21 cellular contexts compared by ENCODE assay signal in genomic region chr5:11878846-11879245, GRCh38. TPM values are rescaled to one million over a fixed set of nuclear protein-coding genes. Genes with fewer than 3 reads are reported as not detected.
DNase-seq lines count a peak whose midpoint lies in the region; ATAC-seq and TF ChIP-seq lines count a peak whose summit lies in the region.
"Had no signal": no experiment of that assay in that cellular context is flagged by ENCODE, and none has a peak within 500 bp of the region (broad histone marks: within the 10 kb centered on the region; RNA-seq: fewer than 3 reads in every experiment).

No MANE protein-coding gene starts in this region.

- H3K4me3 ChIP-seq in body of pancreas (no peak overlapping the region), mesendoderm (ENCODE audit: low read length) (no peak overlapping the region), BE2C (ENCODE audit: low read depth, low read length) (no peak overlapping the region)
- H3K4me3 ChIP-seq: prostate gland, SJSA1, stomach, upper lobe of left lung had no signal

- H3K9me3 ChIP-seq in body of pancreas (no peaks in the 10 kb centered on the region), BE2C (no peaks in the 10 kb centered on the region)
- H3K9me3 ChIP-seq: prostate gland, SJSA1, upper lobe of left lung had no signal

- no peak overlapping the region for H2BK5ac ChIP-seq in mesendoderm (ENCODE audit: low read length)

- H3K56ac ChIP-seq in mesendoderm (ENCODE audit: low read length) = no peak overlapping the region

- no peak for ATAC-seq in body of pancreas
- no peak for ATAC-seq in HG03175 (IDR thresholded peaks at IDR 0.05; ENCODE audit: unreplicated experiment)
- ATAC-seq: activated CD4-positive, CD25-positive, alpha-beta regulatory T cell treated with anti-CD3 and anti-CD28 coated beads, Interleukin-2, amount 50 U/mL, for 24 hours; foreskin keratinocyte; natural killer cell had no signal

- DNase-seq in H4 (ENCODE audit: low spot score) = peak; percentile 15
- peak; percentile 51 for DNase-seq in NCI-H2171 treated with DMSO at 0.1 percent for 48 hours (lab: John Stamatoyannopoulos, UW)
- DNase-seq in body of pancreas = peak in 3 of 4 donors; percentile 10 to 40 (median 32)
- peak; percentile 48 for DNase-seq in middle frontal gyrus (ENCODE audit: extremely low spot score, low spot score)
- no peak for DNase-seq in mesendoderm
- DNase-seq in UCSD-AML1 (lab: John Stamatoyannopoulos, UW; ENCODE audit: unreplicated experiment) = no peak
- no peak for DNase-seq in BE2C
- DNase-seq: activated CD8-positive, alpha-beta memory T cell treated with anti-CD3 and anti-CD28 coated beads for 24 hours; activated T-cell treated with anti-CD3 and anti-CD28 coated beads, Interleukin-2, amount 50 U/mL, for 48 hours; cortex of kidney; foreskin keratinocyte; mesenchymal stem cell; natural killer cell; small intestine; stimulated activated CD4-positive, alpha-beta T cell treated with anti-CD3 and anti-CD28 coated beads, Interleukin-4, amount 100 ng/mL, for 1 hour; stomach had no signal

- H3K4me1 ChIP-seq in body of pancreas = peaks cover 6% of the 10 kb centered on the region
- H3K4me1 ChIP-seq in mesendoderm (ENCODE audit: control insufficient read depth, low read depth, low read length) = no peaks in the 10 kb centered on the region
- no peaks in the 10 kb centered on the region for H3K4me1 ChIP-seq in BE2C
- H3K4me1 ChIP-seq: foreskin keratinocyte, prostate gland, SJSA1, stomach, upper lobe of left lung had no signal

- H3K27ac ChIP-seq in body of pancreas (no peak overlapping the region), mesendoderm (ENCODE audit: low read depth, low read length) (no peak overlapping the region)
- H3K27ac ChIP-seq: foreskin keratinocyte, prostate gland, SJSA1, stomach, upper lobe of left lung had no signal

- no peaks in the 10 kb centered on the region for H3K79me2 ChIP-seq in mesendoderm (ENCODE audit: control insufficient read depth, insufficient read depth, low read length)

- no peak overlapping the region for H3K18ac ChIP-seq in mesendoderm (ENCODE audit: low read length)

- no peak overlapping the region for H4K8ac ChIP-seq in mesendoderm (ENCODE audit: low read depth, low read length)

- H3K27me3 ChIP-seq in body of pancreas = no peaks in the 10 kb centered on the region
- H3K27me3 ChIP-seq in mesendoderm (ENCODE audit: insufficient read depth, low read length, poor library complexity) = no peaks in the 10 kb centered on the region
- no peaks in the 10 kb centered on the region for H3K27me3 ChIP-seq in BE2C
- H3K27me3 ChIP-seq: foreskin keratinocyte, SJSA1, stomach, upper lobe of left lung had no signal

- intact Hi-C loops in body of pancreas (cut with DNase I) = no loop called here

- H3K36me3 ChIP-seq in body of pancreas (replicated peaks in 1 of 2; ENCODE audit: insufficient read depth in 1 of 2, low read depth in 2 of 2) = no peaks in the 10 kb centered on the region
- no peaks in the 10 kb centered on the region for H3K36me3 ChIP-seq in mesendoderm (ENCODE audit: control insufficient read depth, insufficient read depth, low read length)
- H3K36me3 ChIP-seq in BE2C = no peaks in the 10 kb centered on the region
- H3K36me3 ChIP-seq: prostate gland, SJSA1, stomach, upper lobe of left lung had no signal

- no peak overlapping the region for H3K9ac ChIP-seq in mesendoderm (ENCODE audit: low read length)

- H2AK5ac ChIP-seq in mesendoderm (ENCODE audit: low read length) = no peak overlapping the region

- WGBS in body of pancreas, 2 donors = 70 to 73% methylated on average over 8 of the region's 8 CpGs
- no CpG with 5 or more reads among the region's 8 CpGs for WGBS in mesendoderm (ENCODE audit: extremely low coverage, insufficient coverage, low lambda C conversion rate)

- no peak overlapping the region for H3K23ac ChIP-seq in mesendoderm (ENCODE audit: low read length)

- TF ChIP-seq CTCF in body of pancreas (IDR thresholded peaks at IDR 0.05) (no peak), BE2C (IDR thresholded peaks at IDR 0.05; ENCODE audit: low read depth, low read length) (no peak)

- no peak overlapping the region for H2BK120ac ChIP-seq in mesendoderm (ENCODE audit: low read depth, low read length)

- TF ChIP-seq POLR2A in body of pancreas (IDR thresholded peaks at IDR 0.05) = no peak

- H3K4me2 ChIP-seq in mesendoderm (ENCODE audit: low read length) = no peak overlapping the region

- H3K4ac ChIP-seq in mesendoderm (ENCODE audit: low read depth, low read length) = no peak overlapping the region

- H2BK15ac ChIP-seq in mesendoderm (replicated peaks; ENCODE audit: low read depth) = no peak overlapping the region

- no peak overlapping the region for H4K5ac ChIP-seq in mesendoderm (ENCODE audit: low read length)

- no peaks in the 10 kb centered on the region for H3K79me1 ChIP-seq in mesendoderm (ENCODE audit: low read length)

RNA-seq across cellular contexts. Expression of gene CTNND2, which starts 25.4 kb away (rescaled TPM):
- total RNA-seq in H4 (2014; rRNA removed; shearing (Covaris generic)) = 0.58 and 1.6 TPM in 2 replicates
- 10 to 100 TPM; 21.0 to 82.4 TPM for total RNA-seq in body of pancreas
- polyA plus RNA-seq in mesendoderm (2013, experiment 1 of 2) = 3.9 TPM
- 3.1 TPM for polyA plus RNA-seq in mesendoderm (2013, experiment 2 of 2)
- polyA plus RNA-seq in BE2C (2012; ENCODE audit: insufficient read depth, insufficient read length, low read depth) = 0.59 TPM
- total RNA-seq: natural killer cell, SJSA1 had no signal

Comparison
In these comparisons a context has a peak if more than half of its experiments do, and no peak if none do; other contexts are left out.
1. DNase-seq: peak in H4 (single experiment), NCI-H2171 treated with DMSO at 0.1 percent for 48 hours (single experiment), body of pancreas (3 of 4) and middle frontal gyrus (single experiment); none in mesendoderm (single experiment), UCSD-AML1 (single experiment) and BE2C (single experiment).